In genomic region chr3:9260305-9260704, GRCh38 we compare ENCODE assay signal across 14 cellular contexts.
A peak's percentile ranks its signal among the peaks of the same experiment; 100 is the strongest.
DNase-seq lines count a peak whose midpoint lies in the region.
"Had no signal": no experiment of that assay in that cellular context is flagged by ENCODE, and none has a peak within 500 bp of the region (broad histone marks: within the 10 kb centered on the region; RNA-seq: fewer than 3 reads in every experiment).

No MANE protein-coding gene starts in this region.

- H3K27me3 ChIP-seq in iPS-20b (ENCODE audit: insufficient read depth, low read length): no peaks in the 10 kb centered on the region; the same call in 1 of the 2 replicates
- H3K27me3 ChIP-seq: BLaER1 had no signal

- DNase-seq in NCI-H1417 (lab: John Stamatoyannopoulos, UW) (peak in 2 of 3 experiments; percentile 0 to 9), NCI-H1417 treated with DMSO at 0.1 percent for 48 hours (lab: John Stamatoyannopoulos, UW) (no peak), ELF-1 (ENCODE audit: low read depth, low spot score) (peak; percentile 27), NCI-H69 (lab: John Stamatoyannopoulos, UW) (peak; percentile 59), globus pallidus (ENCODE audit: low spot score) (no peak)
- no peak for DNase-seq in activated CD4-positive, alpha-beta T cell treated with anti-CD3 and anti-CD28 coated beads, Interleukin-2, amount 50 U/mL, for 4 hours
- DNase-seq: 8988T; AML-193; Caco-2; CD8-positive, alpha-beta memory T cell; GM23248 had no signal

- peaks cover 7% of the 10 kb centered on the region; the same call in 1 of the 2 replicates for H3K4me1 ChIP-seq in iPS-20b (ENCODE audit: insufficient read depth, low read length)
- H3K4me1 ChIP-seq: Caco-2, HAP-1 had no signal

- H3K27ac ChIP-seq in iPS-20b (ENCODE audit: low read length): no peak overlapping the region
- H3K27ac ChIP-seq: BLaER1, GM23248 had no signal

- no peaks in the 10 kb centered on the region for H3K36me3 ChIP-seq in iPS-20b (ENCODE audit: insufficient read depth, low read depth, low read length)
- H3K36me3 ChIP-seq: BLaER1, HAP-1 had no signal

- no peaks in the 10 kb centered on the region for H3K9me3 ChIP-seq in iPS-20b (ENCODE audit: insufficient read depth, low read depth, low read length)
- H3K9me3 ChIP-seq: HAP-1 had no signal

- peak overlapping the region; percentile 24; the same call in 1 of the 2 replicates for H3K4me3 ChIP-seq in iPS-20b (ENCODE audit: low read length)
- H3K4me3 ChIP-seq: BLaER1, GM23248, HAP-1 had no signal

- H3K9ac ChIP-seq in iPS-20b (ENCODE audit: low read depth, low read length): peak overlapping the region; percentile 29; the same call in 1 of the 2 replicates
- H3K9ac ChIP-seq: BLaER1, GM23248 had no signal

Comparison
In these comparisons a context has a peak if more than half of its experiments do, and no peak if none do; other contexts are left out.
1. DNase-seq: peak in NCI-H1417 (2 of 3), ELF-1 (single experiment) and NCI-H69 (single experiment); none in NCI-H1417 treated with DMSO at 0.1 percent for 48 hours (single experiment), globus pallidus (single experiment) and activated CD4-positive, alpha-beta T cell treated with anti-CD3 and anti-CD28 coated beads, Interleukin-2, amount 50 U/mL, for 4 hours (0 of 2).